8 cellular contexts compared by ENCODE assay signal in genomic region chr10:30782543-30783461, GRCh38.
DNase-seq lines count a peak whose midpoint lies in the region; ATAC-seq, FAIRE-seq and TF ChIP-seq lines count a peak whose summit lies in the region.

No MANE protein-coding gene starts in this region.

- H3K9ac ChIP-seq in GM12878 (ENCODE audit: control insufficient read depth, insufficient read depth, low read length) (peak overlapping the region; percentile 19; the same call in 1 of the 2 replicates), neuronal stem cell (ENCODE audit: low read depth, low read length, poor library complexity) (no peak overlapping the region)

- SMC1A ChIA-PET in GM12878 (lab: Charles Lee; ENCODE audit: uncharacterized antibody, unreplicated experiment), result interaction anchor here (0.6 to 3.8 kb wide), 22 partner anchors 9 to 1026 kb away, joined by 3 to 24 read pairs (median 5); partner anchors contain the start of gene ZNF438

- intact Hi-C loops in heart left ventricle (cut with DNase I) (loop anchor here (2.0 to 10.0 kb wide), 17 partner anchors 72 to 1029 kb away; partner anchors contain the start of genes ZNF438 (in 4 of the 10) and ZEB1 (in 3 of the 10)), cardiac septum (cut with DNase I) (loop anchor here (5.0 kb wide), 1 partner anchor 914 kb away; no protein-coding TSS in a partner anchor), GM12878 (cut with micrococcal nuclease; ENCODE audit: unreplicated experiment) (loop anchor here (1.0 to 10.0 kb wide), 8 partner anchors 32 to 602 kb away; partner anchors contain the start of gene ZNF438)

- peak overlapping the region; percentile 91 for H3K4me2 ChIP-seq in GM12878 (ENCODE audit: control insufficient read depth, insufficient read depth)
- no peak overlapping the region for H3K4me2 ChIP-seq in neuronal stem cell (ENCODE audit: insufficient read depth, low read length, poor library complexity, severe bottlenecking)

- TF ChIP-seq EP300 in GM12878 (IDR thresholded peaks at IDR 0.05; ENCODE audit: borderline replicate concordance in 1 of 2, control insufficient read depth in 1 of 2, low read depth in 2 of 2, low read length in 2 of 2), result no peak

- peak overlapping the region; percentile 52 for H2AFZ ChIP-seq in GM12878 (ENCODE audit: control insufficient read depth, low read depth, low read length)
- peak overlapping the region; percentile 90 for H2AFZ ChIP-seq in neuronal stem cell (ENCODE audit: low read length)

- H2BK12ac ChIP-seq in neuronal stem cell (ENCODE audit: low read length), result peak overlapping the region; percentile 75

- H2BK120ac ChIP-seq in neuronal stem cell (ENCODE audit: low read depth, low read length), result no peak overlapping the region

- H3K27ac ChIP-seq in heart left ventricle, result peak overlapping the region; percentile 91 to 99 (median 98)
- peak overlapping the region; percentile 53 for H3K27ac ChIP-seq in GM12878 (ENCODE audit: control insufficient read depth, insufficient read depth)
- no peak overlapping the region for H3K27ac ChIP-seq in neuronal stem cell (replicated peaks; ENCODE audit: low read length)

- H2AK5ac ChIP-seq in neuronal stem cell (ENCODE audit: low read depth, low read length), result peak overlapping the region; percentile 0

- in situ Hi-C loops in GM12878 (cut with MboI), result no loop called here

- no peaks in the 10 kb centered on the region for H3K36me3 ChIP-seq in heart left ventricle
- no peaks in the 10 kb centered on the region for H3K36me3 ChIP-seq in GM12878 (ENCODE audit: control insufficient read depth in 2 of 2, insufficient read depth in 2 of 2, low read length in 1 of 2)
- H3K36me3 ChIP-seq in neuronal stem cell (replicated peaks in 1 of 2; ENCODE audit: control insufficient read depth in 2 of 2, insufficient read depth in 2 of 2, low read length in 2 of 2), result no peaks in the 10 kb centered on the region

- no peaks in the 10 kb centered on the region for H3K9me3 ChIP-seq in heart left ventricle
- H3K9me3 ChIP-seq in GM12878 (replicated peaks; ENCODE audit: control insufficient read depth, insufficient read depth, low read length), result no peaks in the 10 kb centered on the region
- H3K9me3 ChIP-seq in neuronal stem cell (replicated peaks in 1 of 2; ENCODE audit: control insufficient read depth in 2 of 2, insufficient read depth in 1 of 2, low read depth in 1 of 2, low read length in 2 of 2), result no peaks in the 10 kb centered on the region

- no peak overlapping the region for H3K14ac ChIP-seq in neuronal stem cell (ENCODE audit: low read length)

- no peak for TF ChIP-seq POLR2A in heart left ventricle (IDR thresholded peaks at IDR 0.05)
- TF ChIP-seq POLR2A in GM12878 (IDR thresholded peaks at IDR 0.05; ENCODE audit: low read depth, low read length), result no peak

- RAD21 ChIA-PET in GM12878 (lab: Charles Lee; ENCODE audit: unreplicated experiment), result interaction anchor here (0.8 to 3.7 kb wide), 20 partner anchors 28 to 1027 kb away, joined by 3 to 35 read pairs (median 7); partner anchors contain the start of gene ZNF438

- 64 to 75% (median 71%) methylated on average over 15 of the region's 15 CpGs for WGBS in heart left ventricle, 4 donors
- 8% methylated on average over 15 of the region's 15 CpGs for whole genome bisulfite sequencing in GM12878 (ENCODE audit: insufficient coverage, insufficient replicate concordance, low lambda C conversion rate, missing lambda C conversion rate)
- WGBS in neuronal stem cell (ENCODE audit: extremely low coverage in 2 of 2, insufficient read length in 2 of 2, insufficient replicate concordance in 1 of 2), 2 donors, result no CpG with 5 or more reads among the region's 15 CpGs

- H3K27me3 ChIP-seq in heart left ventricle (no peaks in the 10 kb centered on the region), GM12878 (replicated peaks in 1 of 2; ENCODE audit: control insufficient read depth in 2 of 2, insufficient read depth in 2 of 2, low read length in 1 of 2) (no peaks in the 10 kb centered on the region), neuronal stem cell (ENCODE audit: control insufficient read depth in 3 of 3, insufficient read depth in 3 of 3, low read depth in 1 of 3, low read length in 3 of 3) (peaks cover 0 to 4% (median 0%) of the 10 kb centered on the region in 3 experiments)

- DNase-seq in heart left ventricle, result peak in 2 of 5 donors; percentile 52 to 54
- DNase-seq in cardiac septum (ENCODE audit: low spot score), result no peak
- DNase-seq in GM12878 (ENCODE audit: low read depth, low spot score), result peak; percentile 35
- no peak for DNase-seq in neuronal stem cell (ENCODE audit: low spot score)
- DNase-seq in NCI-H2081 treated with DMSO at 0.1 percent for 48 hours (lab: John Stamatoyannopoulos, UW), result no peak
- no peak for DNase-seq in hippocampal formation (lab: John Stamatoyannopoulos, UW)

- BruUV-seq in GM12878 (replicated peaks; lab: Mats Ljungman, UMichigan), result no TSS peak

- H3K18ac ChIP-seq in neuronal stem cell (ENCODE audit: low read length), result no peak overlapping the region

- ATAC-seq in heart left ventricle (peak; percentile 13 to 34 (median 20)), HG03457 (IDR thresholded peaks at IDR 0.05; ENCODE audit: unreplicated experiment) (peak; percentile 58), GM12878 (peak; percentile 69), GM21526 (IDR thresholded peaks at IDR 0.05; ENCODE audit: low FRiP score, unreplicated experiment) (no peak)

- no peaks in the 10 kb centered on the region for H3K79me2 ChIP-seq in GM12878 (ENCODE audit: control insufficient read depth, insufficient read depth, low read length)

- TF ChIP-seq RAD21 in GM12878 (IDR thresholded peaks at IDR 0.05; ENCODE audit: insufficient read depth, low read depth, low read length), result peak; percentile 20; the same call in 1 of the 2 replicates

- TF ChIP-seq CTCF in heart left ventricle (IDR thresholded peaks at IDR 0.05) (no peak), GM12878 (IDR thresholded peaks at IDR 0.05 in 2 of 3, conservative IDR thresholded peaks at IDR 0.05 in 1 of 3; ENCODE audit: control insufficient read depth in 2 of 3, extremely low read depth in 1 of 3, insufficient read depth in 1 of 3, low read depth in 3 of 3, low read length in 3 of 3) (no peak)

- H3K4me1 ChIP-seq in heart left ventricle, result peaks cover 0 to 46% (median 18%) of the 10 kb centered on the region in 12 donors
- H3K4me1 ChIP-seq in GM12878 (ENCODE audit: control insufficient read depth, insufficient read depth, low read length), result peaks cover 15% of the 10 kb centered on the region
- peaks cover 8 to 13% of the 10 kb centered on the region in 2 donors for H3K4me1 ChIP-seq in neuronal stem cell (ENCODE audit: control insufficient read depth in 2 of 2, insufficient read depth in 1 of 2, low read depth in 1 of 2, low read length in 2 of 2)

- H3K79me1 ChIP-seq in neuronal stem cell (ENCODE audit: low read depth, low read length), result no peaks in the 10 kb centered on the region

- no peak overlapping the region for H3K4ac ChIP-seq in neuronal stem cell (ENCODE audit: low read length)

- H4K20me1 ChIP-seq in GM12878 (ENCODE audit: control insufficient read depth, insufficient read depth), result no peaks in the 10 kb centered on the region

- POLR2A ChIA-PET in GM12878 (lab: Charles Lee), result interaction anchor here (0.9 to 1.3 kb wide), 2 partner anchors 46 to 539 kb away, joined by 5 to 6 read pairs; no protein-coding TSS in a partner anchor

- H4K91ac ChIP-seq in neuronal stem cell (ENCODE audit: low read depth, low read length, poor library complexity), result no peak overlapping the region

- H3K23ac ChIP-seq in neuronal stem cell (ENCODE audit: low read depth, low read length, poor library complexity), result no peak overlapping the region

- H2BK5ac ChIP-seq in neuronal stem cell (ENCODE audit: low read length), result no peak overlapping the region

- peak overlapping the region; percentile 19 for H4K8ac ChIP-seq in neuronal stem cell (ENCODE audit: low read depth, low read length)

- peak; percentile 27 for FAIRE-seq in GM12878 (lab: Jason Lieb, UNC)

- H3K4me3 ChIP-seq in heart left ventricle, result no peak overlapping the region
- H3K4me3 ChIP-seq in GM12878, result no peak overlapping the region; the same call in 1 of the 2 replicates
- no peak overlapping the region for H3K4me3 ChIP-seq in neuronal stem cell (ENCODE audit: low read length in 2 of 2)

- CTCF ChIA-PET in GM12878 (lab: Yijun Ruan, JAX), result interaction anchor here (0.6 to 4.7 kb wide), 36 partner anchors 11 to 1041 kb away, joined by 3 to 24 read pairs (median 4); partner anchors contain the start of gene ZNF438

- no peak overlapping the region for H2BK15ac ChIP-seq in neuronal stem cell (ENCODE audit: low read length)

TF ChIP-seq in GM12878, 131 proteins besides CTCF, POLR2A, EP300 and RAD21 (continues in another document):
- no peak for TF ChIP-seq ATF3 (IDR thresholded peaks at IDR 0.05; ENCODE audit: borderline replicate concordance, extremely low read depth, low read depth, low read length)
- TF ChIP-seq MAX (IDR thresholded peaks at IDR 0.05; ENCODE audit: low read depth, low read length), result no peak
- TF ChIP-seq CEBPB (IDR thresholded peaks at IDR 0.05; ENCODE audit: borderline replicate concordance in 1 of 2, low read depth in 2 of 2, low read length in 2 of 2), result no peak
- 0 out of 2 replicates have a peak, but pooled peaks have one; percentile 0 for TF ChIP-seq SMC3 (IDR thresholded peaks at IDR 0.05; ENCODE audit: borderline replicate concordance, low read length)
- TF ChIP-seq RUNX3 (IDR thresholded peaks at IDR 0.05; ENCODE audit: low read length), result peak; percentile 62
- TF ChIP-seq JUNB (IDR thresholded peaks at IDR 0.05), result peak; percentile 4; the same call in 1 of the 2 replicates
- TF ChIP-seq ATF2 (IDR thresholded peaks at IDR 0.05; ENCODE audit: low read length), result peak; percentile 69
- no peak for TF ChIP-seq YY1 (IDR thresholded peaks at IDR 0.05; ENCODE audit: low read depth, low read length)
- TF ChIP-seq STAT3 (IDR thresholded peaks at IDR 0.05; ENCODE audit: low read depth, low read length), result no peak
- no peak for TF ChIP-seq SMAD5 (IDR thresholded peaks at IDR 0.05; ENCODE audit: low read depth)
